16 cellular contexts compared by ENCODE assay signal in genomic region chr17:5813357-5813756, GRCh38.
DNase-seq lines count a peak whose midpoint lies in the region; ATAC-seq and TF ChIP-seq lines count a peak whose summit lies in the region.
"Had no signal": no experiment of that assay in that cellular context is flagged by ENCODE, and none has a peak within 500 bp of the region (broad histone marks: within the 10 kb centered on the region; RNA-seq: fewer than 3 reads in every experiment).

No MANE protein-coding gene starts in this region.

- H3K27ac ChIP-seq in H9 (ENCODE audit: insufficient read length, low read depth, low read length), result no peak overlapping the region
- H3K27ac ChIP-seq in WERI-Rb-1, result peak overlapping the region; percentile 50
- H3K27ac ChIP-seq: C4-2B, GM23248 had no signal

- H3K4me1 Mint-ChIP-seq in H9, result peaks cover 30 to 31% of the 10 kb centered on the region in 2 experiments
- H3K4me1 Mint-ChIP-seq: CD4-positive, alpha-beta memory T cell had no signal

- H3K9me3 ChIP-seq in H9 (ENCODE audit: control insufficient read depth, low read depth, low read length), result peaks cover 6% of the 10 kb centered on the region
- peaks cover 20% of the 10 kb centered on the region for H3K9me3 ChIP-seq in WERI-Rb-1 (ENCODE audit: severe bottlenecking)
- H3K9me3 ChIP-seq: BE2C had no signal

- no peak overlapping the region for H2AFZ ChIP-seq in H9 (ENCODE audit: low read length)
- H2AFZ ChIP-seq: GM23248 had no signal

- peak overlapping the region in 2 of 3 experiments; percentile 2 to 85; a peak in 3 of 7 replicates for H3K27ac Mint-ChIP-seq in H9
- H3K27ac Mint-ChIP-seq: CD4-positive, alpha-beta memory T cell; HFFc6 had no signal

- peaks cover 45 to 48% of the 10 kb centered on the region in 2 experiments for H3K9me3 Mint-ChIP-seq in H9

- peaks cover 8% of the 10 kb centered on the region for H3K27me3 Mint-ChIP-seq in H9 (ENCODE audit: low read depth)

- H3K23me2 ChIP-seq in H9 (ENCODE audit: insufficient read length, low read depth, low read length, poor library complexity, severe bottlenecking), result no peaks in the 10 kb centered on the region

- WGBS in H9 (ENCODE audit: extremely low coverage, insufficient read length, low lambda C conversion rate), result no CpG with 5 or more reads among the region's 2 CpGs

- ATAC-seq in HG03280 (IDR thresholded peaks at IDR 0.05; ENCODE audit: unreplicated experiment) (no peak), HG02885 (IDR thresholded peaks at IDR 0.05; ENCODE audit: poor library complexity, unreplicated experiment) (no peak)
- ATAC-seq: GM12878, HepG2 had no signal

- H3K36me3 Mint-ChIP-seq in H9 (ENCODE audit: insufficient read depth in 1 of 3, low read depth in 3 of 3), result peaks cover 23 to 45% (median 28%) of the 10 kb centered on the region in 3 experiments

- H3K18ac ChIP-seq in H9 (ENCODE audit: insufficient read length, low read depth, low read length), result no peak overlapping the region

- H4K91ac ChIP-seq in H9 (ENCODE audit: insufficient read length, low read depth, low read length), result no peak overlapping the region

- H2BK120ac ChIP-seq in H9 (ENCODE audit: low read depth, low read length, poor library complexity, severe bottlenecking), result no peak overlapping the region

- H2BK12ac ChIP-seq in H9 (ENCODE audit: insufficient read length, low read depth, low read length), result no peak overlapping the region

- TF ChIP-seq CTCF in H9 (conservative IDR thresholded peaks at IDR 0.05), result no peak
- TF ChIP-seq CTCF in WERI-Rb-1 (IDR thresholded peaks at IDR 0.05; ENCODE audit: low read depth, low read length), result no peak

- no peak overlapping the region for H2BK5ac ChIP-seq in H9 (ENCODE audit: insufficient read length, low read length)

- H3K79me2 ChIP-seq in H9 (ENCODE audit: insufficient read depth, low read length), result no peaks in the 10 kb centered on the region

- no peaks in the 10 kb centered on the region for H3K79me1 ChIP-seq in H9 (ENCODE audit: insufficient read depth, low read depth, low read length, poor library complexity, severe bottlenecking)

- H3K23ac ChIP-seq in H9 (ENCODE audit: insufficient read length, low read depth, low read length), result no peak overlapping the region

- H4K8ac ChIP-seq in H9 (replicated peaks; ENCODE audit: insufficient read length, low read depth, low read length), result no peak overlapping the region

- no peak overlapping the region for H2AK5ac ChIP-seq in H9 (ENCODE audit: insufficient read length, low read length)

- H3K4me3 ChIP-seq in WERI-Rb-1 (ENCODE audit: low read depth, low read length), result no peak overlapping the region
- H3K4me3 ChIP-seq: GM12878, GM23248 had no signal

- no peak overlapping the region for H3K4me2 ChIP-seq in H9 (ENCODE audit: insufficient read depth, insufficient read length, low read length)

- H3T11ph ChIP-seq in H9 (ENCODE audit: low read length), result no peak overlapping the region

- no peak overlapping the region for H4K5ac ChIP-seq in H9 (ENCODE audit: insufficient read length, low read depth, low read length)

- H3K4ac ChIP-seq in H9 (ENCODE audit: low read depth, low read length), result no peak overlapping the region

- H4K20me1 ChIP-seq in H9 (ENCODE audit: control insufficient read depth, insufficient read depth, insufficient read length), result no peaks in the 10 kb centered on the region

- no peak overlapping the region for H3K56ac ChIP-seq in H9 (ENCODE audit: insufficient read length, low read depth, low read length)

- no peaks in the 10 kb centered on the region for H3K27me3 ChIP-seq in H9 (ENCODE audit: insufficient read depth, low read length)
- H3K27me3 ChIP-seq in WERI-Rb-1 (ENCODE audit: insufficient read depth, low read depth, severe bottlenecking), result no peaks in the 10 kb centered on the region
- H3K27me3 ChIP-seq: BE2C had no signal

- no peak overlapping the region for H3K14ac ChIP-seq in H9 (ENCODE audit: insufficient read depth, low read length)

- H3K4me1 ChIP-seq in H9 (ENCODE audit: insufficient read depth, low read length), result no peaks in the 10 kb centered on the region; the same call in 1 of the 2 replicates
- H3K4me1 ChIP-seq: BE2C had no signal

- no peaks in the 10 kb centered on the region for H3K36me3 ChIP-seq in WERI-Rb-1
- H3K36me3 ChIP-seq: BE2C had no signal

- H2BK15ac ChIP-seq in H9 (ENCODE audit: low read depth, low read length), result no peak overlapping the region

- no peak overlapping the region for H2BK20ac ChIP-seq in H9 (ENCODE audit: low read depth, low read length, poor library complexity, severe bottlenecking)

- H3K9ac ChIP-seq in H9 (ENCODE audit: extremely low read depth, insufficient read length, low read length), result no peak overlapping the region
- H3K9ac ChIP-seq: GM23248 had no signal

- H3K4me3 Mint-ChIP-seq in H9, result no peak overlapping the region
- H3K4me3 Mint-ChIP-seq: CD4-positive, alpha-beta memory T cell; HFFc6 had no signal

- DNase-seq in H9 (peak; percentile 36), WERI-Rb-1 (no peak), iPS-NIHi11 (ENCODE audit: low spot score) (peak; percentile 37), T1000 (lab: John Stamatoyannopoulos, UW) (no peak), 8988T (no peak)
- DNase-seq: BE2C; CD4-positive, alpha-beta memory T cell; DMS79; GM23248; HCEC 1CT; HFFc6 had no signal

Comparison
In these comparisons a context has a peak if more than half of its experiments do, and no peak if none do; other contexts are left out.
1. DNase-seq: peak in H9 (single experiment) and iPS-NIHi11 (single experiment); none in WERI-Rb-1 (single experiment), T1000 (single experiment) and 8988T (single experiment).